In the genomic region with DNA sequence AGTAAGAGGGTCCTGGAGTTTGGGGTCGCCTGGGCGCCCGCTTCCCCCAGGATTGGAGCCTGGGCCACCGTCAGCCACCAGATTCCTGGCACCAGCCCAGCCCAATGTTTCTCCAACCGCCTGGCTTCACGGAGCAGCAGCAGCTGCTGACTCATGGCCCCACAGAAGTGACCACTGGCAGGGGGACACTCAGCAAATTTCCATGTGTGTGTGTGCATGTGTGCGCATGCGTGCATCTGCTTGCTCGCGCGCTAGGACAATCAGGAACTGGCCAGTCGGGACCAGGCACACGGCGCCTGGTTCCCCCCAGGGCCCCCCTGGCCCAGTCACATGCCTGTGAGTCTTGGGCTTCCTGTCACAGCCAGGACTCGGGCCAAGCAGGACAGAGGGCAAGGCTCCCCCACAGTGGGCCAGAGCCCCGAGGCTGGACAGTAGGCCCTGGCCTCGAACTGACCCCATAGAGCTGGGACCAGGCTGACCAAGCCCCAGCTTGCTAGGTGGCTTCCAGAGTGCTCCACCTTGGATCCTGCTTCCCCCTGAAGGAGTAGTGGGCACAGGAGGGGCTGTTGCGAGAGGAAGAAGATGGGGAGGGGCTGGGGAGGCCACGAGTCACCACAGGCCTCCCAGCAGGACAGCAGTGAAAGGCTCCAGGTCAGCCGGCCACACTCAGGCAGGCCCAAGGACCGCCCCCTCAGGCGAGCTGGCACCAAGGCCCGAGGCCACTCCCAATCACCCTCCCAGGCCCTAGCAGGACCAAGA, we compare ENCODE assay signal across 9 cellular contexts. TPM values are rescaled to one million over a fixed set of nuclear protein-coding genes. Genes with fewer than 3 reads are reported as not detected.
A peak's percentile ranks its signal among the peaks of the same experiment; 100 is the strongest.
DNase-seq lines count a peak whose midpoint lies in the region; ATAC-seq, FAIRE-seq and TF ChIP-seq lines count a peak whose summit lies in the region.
"Had no signal": no experiment of that assay in that cellular context is flagged by ENCODE, and none has a peak within 500 bp of the region (broad histone marks: within the 10 kb centered on the region; RNA-seq: fewer than 3 reads in every experiment).

No MANE protein-coding gene starts in this region.

- H3K27me3 Mint-ChIP-seq in HFFc6 (ENCODE audit: insufficient read depth), result peaks cover 6% of the 10 kb centered on the region; the same call in 1 of the 2 replicates

- H3K36me3 Mint-ChIP-seq in HFFc6 (ENCODE audit: low read depth), result no peaks in the 10 kb centered on the region

- no peaks in the 10 kb centered on the region for H3K9me3 Mint-ChIP-seq in HFFc6

- no peaks in the 10 kb centered on the region for H3K27me3 ChIP-seq in left lung

- H3K9me3 ChIP-seq in left lung, result no peaks in the 10 kb centered on the region

- peaks cover 0 to 65% of the 10 kb centered on the region in 2 donors for H3K36me3 ChIP-seq in left lung

- H3K27ac Mint-ChIP-seq in HFFc6, result peak overlapping the region; percentile 67

- peak overlapping the region; percentile 88 to 93 for H3K27ac ChIP-seq in left lung

- peak; percentile 29 for ATAC-seq in left lung
- no peak for ATAC-seq in GM21529 (IDR thresholded peaks at IDR 0.05; ENCODE audit: unreplicated experiment)
- no peak for ATAC-seq in GM21515 (IDR thresholded peaks at IDR 0.05; ENCODE audit: unreplicated experiment)

- intact Hi-C loops in left lung (cut with DNase I), result no loop called here

- peak; percentile 67 for DNase-seq in HFFc6
- DNase-seq in choroid plexus epithelial cell (ENCODE audit: low read depth), result peak; percentile 72
- DNase-seq in left lung, result peak; percentile 91 to 95
- peak; percentile 79 for DNase-seq in stromal cell of bone marrow (ENCODE audit: low read depth)
- DNase-seq in HTR-8/SVneo (ENCODE audit: insufficient read length, low spot score), result no peak
- DNase-seq in activated effector memory CD4-positive, alpha-beta T cell treated with anti-CD3 and anti-CD28 coated beads, Interleukin-2, amount 50 U/mL, for 16 hours, result no peak
- DNase-seq: NCI-H1092 treated with DMSO at 0.1 percent for 48 hours had no signal

- peaks cover 23% of the 10 kb centered on the region for H3K4me1 Mint-ChIP-seq in HFFc6 (ENCODE audit: low read depth)

- H3K4me3 Mint-ChIP-seq in HFFc6, result no peak overlapping the region

- FAIRE-seq in HTR-8/SVneo (lab: Jason Lieb, UNC), result no peak

- TF ChIP-seq CTCF in HFFc6 (IDR thresholded peaks at IDR 0.05) (no peak), choroid plexus epithelial cell (conservative IDR thresholded peaks at IDR 0.05; ENCODE audit: low read depth, low read length) (no peak), left lung (IDR thresholded peaks at IDR 0.05) (no peak)

- H3K4me3 ChIP-seq in choroid plexus epithelial cell (ENCODE audit: low read depth, low read length), result no peak overlapping the region
- peak overlapping the region in 1 of 2 donors; percentile 78 for H3K4me3 ChIP-seq in left lung

- H3K4me1 ChIP-seq in left lung, result peaks cover 39 to 85% of the 10 kb centered on the region in 2 donors

RNA-seq across cellular contexts. Expression of a gene that starts 3.2 kb away (rescaled TPM):
- 100 to 1,000 TPM; 212 to 240 (median 229) TPM for total RNA-seq in HFFc6 (2021; fragmentation: NEBNext Ultra II Directional; extraction: Animal tissue kit (Norgen Biotek cat#: 25700))
- 1,000 to 10,000 TPM; 1,902 to 2,455 TPM for total RNA-seq in left lung

RNA-seq across cellular contexts. Expression of a gene that starts 10.1 kb away (rescaled TPM):
- under 1 TPM; 0.21 to 0.71 (median 0.45) TPM for total RNA-seq in HFFc6 (2021; fragmentation: NEBNext Ultra II Directional; extraction: Animal tissue kit (Norgen Biotek cat#: 25700))
- total RNA-seq in left lung, result 10 to 100 TPM in 1 of 2 donors, 1 to 10 TPM in 1; 3.4 to 16.5 TPM

Comparison
In these comparisons a context has a peak if more than half of its experiments do, and no peak if none do; other contexts are left out.
1. DNase-seq: peak in HFFc6 (single experiment), choroid plexus epithelial cell (single experiment), left lung (2 of 2) and stromal cell of bone marrow (single experiment); none in HTR-8/SVneo (single experiment) and activated effector memory CD4-positive, alpha-beta T cell treated with anti-CD3 and anti-CD28 coated beads, Interleukin-2, amount 50 U/mL, for 16 hours (single experiment).
2. RNA of a gene that starts 3.2 kb away (total RNA-seq): 1,902 to 2,455 TPM in left lung; 212 to 240 TPM in HFFc6; every median in the first group is over 4 times any median in the second.